Comparison of ENCODE assay signal across 21 cellular contexts in genomic region chr1:88697503-88697902, GRCh38. TPM values are rescaled to one million over a fixed set of nuclear protein-coding genes. Genes with fewer than 3 reads are reported as not detected.
DNase-seq lines count a peak whose midpoint lies in the region; ATAC-seq lines count a peak whose summit lies in the region.
"Had no signal": no experiment of that assay in that cellular context is flagged by ENCODE, and none has a peak within 500 bp of the region (broad histone marks: within the 10 kb centered on the region; RNA-seq: fewer than 3 reads in every experiment).

No MANE protein-coding gene starts in this region.

- DNase-seq in NCI-H82 (lab: John Stamatoyannopoulos, UW) (peak; percentile 70), NCI-H82 treated with DMSO at 0.1 percent for 48 hours (lab: John Stamatoyannopoulos, UW; ENCODE audit: unreplicated experiment) (no peak), renal cortical epithelial cell (ENCODE audit: low read depth) (peak; percentile 55), NCI-H524 treated with DMSO at 0.1 percent for 48 hours (lab: John Stamatoyannopoulos, UW) (no peak)
- DNase-seq in activated CD8-positive, alpha-beta memory T cell treated with anti-CD3 and anti-CD28 coated beads, Interleukin-2, amount 10 ng/mL, durations not matched to agents 7 days and 5 days, result no peak
- DNase-seq: activated CD4-positive, CD25-positive, alpha-beta regulatory T cell treated with anti-CD3 and anti-CD28 coated beads, Interleukin-2, amount 50 U/mL, for 72 hours; activated CD8-positive, alpha-beta memory T cell treated with anti-CD3 and anti-CD28 coated beads for 24 hours; activated naive CD8-positive, alpha-beta T cell treated with anti-CD3 and anti-CD28 coated beads, Interleukin-2, amount 50 U/mL, for 24 hours; DMS153; effector memory CD4-positive, alpha-beta T cell; immature natural killer cell; natural killer cell; NCI-H1930; RPMI8226 had no signal

- no peak overlapping the region for H3K9ac ChIP-seq in HUES6 (ENCODE audit: low read length)
- H3K9ac ChIP-seq: BLaER1, KMS-11 had no signal

- peak overlapping the region; percentile 67 for H3K27ac Mint-ChIP-seq in dendritic cell treated with granulocyte-macrophage colony-stimulating factor and Interleukin-4, amounts not matched to agents 40 ng/mL and 50 ng/mL, for 4 days
- H3K27ac Mint-ChIP-seq in activated CD8-positive, alpha-beta memory T cell treated with anti-CD3 and anti-CD28 coated beads, Interleukin-2, amount 10 ng/mL, durations not matched to agents 7 days and 5 days, result no peak overlapping the region
- H3K27ac Mint-ChIP-seq: activated naive CD8-positive, alpha-beta T cell treated with anti-CD3 and anti-CD28 coated beads, Interleukin-2, amount 50 U/mL, for 24 hours had no signal

- peaks cover 14% of the 10 kb centered on the region for H3K4me1 ChIP-seq in HUES6 (ENCODE audit: control insufficient read depth, insufficient read depth, low read length)

- no peaks in the 10 kb centered on the region for H3K27me3 ChIP-seq in HUES6 (ENCODE audit: control insufficient read depth, insufficient read depth, low read length)
- H3K27me3 ChIP-seq: BLaER1 had no signal

- 0 out of 2 replicates have a peak overlapping the region, but pooled peaks have one; percentile 37 for H3K27ac ChIP-seq in HUES6 (ENCODE audit: low read depth, low read length)
- H3K27ac ChIP-seq: 22Rv1, BLaER1, KMS-11, skin epidermis had no signal

- CTCF ChIA-PET in activated CD8-positive, alpha-beta memory T cell treated with anti-CD3 and anti-CD28 coated beads, Interleukin-2, amount 10 ng/mL, durations not matched to agents 7 days and 5 days (lab: Charles Lee), result interaction anchor here (2.1 kb wide), 1 partner anchor 13 kb away, joined by 13 read pairs; the partner anchor contains the start of gene PKN2

- peaks cover 25% of the 10 kb centered on the region for H3K36me3 Mint-ChIP-seq in dendritic cell treated with granulocyte-macrophage colony-stimulating factor and Interleukin-4, amounts not matched to agents 40 ng/mL and 50 ng/mL, for 4 days (ENCODE audit: low read depth)
- peaks cover 30% of the 10 kb centered on the region for H3K36me3 Mint-ChIP-seq in activated CD8-positive, alpha-beta memory T cell treated with anti-CD3 and anti-CD28 coated beads, Interleukin-2, amount 10 ng/mL, durations not matched to agents 7 days and 5 days
- H3K36me3 Mint-ChIP-seq: natural killer cell had no signal

- no peaks in the 10 kb centered on the region for H3K9me3 ChIP-seq in HUES6 (ENCODE audit: control insufficient read depth, insufficient read depth, low read depth, low read length)

- peaks cover 12% of the 10 kb centered on the region; the same call in 1 of the 2 replicates for H3K36me3 ChIP-seq in HUES6 (ENCODE audit: control insufficient read depth, insufficient read depth, low read length)

- H3K9me3 Mint-ChIP-seq in dendritic cell treated with granulocyte-macrophage colony-stimulating factor and Interleukin-4, amounts not matched to agents 40 ng/mL and 50 ng/mL, for 4 days, result no peaks in the 10 kb centered on the region
- H3K9me3 Mint-ChIP-seq in activated CD8-positive, alpha-beta memory T cell treated with anti-CD3 and anti-CD28 coated beads, Interleukin-2, amount 10 ng/mL, durations not matched to agents 7 days and 5 days (ENCODE audit: low read depth), result no peaks in the 10 kb centered on the region
- H3K9me3 Mint-ChIP-seq: activated naive CD8-positive, alpha-beta T cell treated with anti-CD3 and anti-CD28 coated beads, Interleukin-2, amount 50 U/mL, for 24 hours; immature natural killer cell; natural killer cell had no signal

- H3K4me3 ChIP-seq in HUES6 (ENCODE audit: low read depth, low read length), result no peak overlapping the region
- H3K4me3 ChIP-seq: BLaER1, skin epidermis had no signal

- H3K4me1 Mint-ChIP-seq in dendritic cell treated with granulocyte-macrophage colony-stimulating factor and Interleukin-4, amounts not matched to agents 40 ng/mL and 50 ng/mL, for 4 days (ENCODE audit: low read depth), result peaks cover 53% of the 10 kb centered on the region
- H3K4me1 Mint-ChIP-seq in activated CD8-positive, alpha-beta memory T cell treated with anti-CD3 and anti-CD28 coated beads, Interleukin-2, amount 10 ng/mL, durations not matched to agents 7 days and 5 days, result peaks cover 6% of the 10 kb centered on the region

- no peaks in the 10 kb centered on the region for H3K27me3 Mint-ChIP-seq in dendritic cell treated with granulocyte-macrophage colony-stimulating factor and Interleukin-4, amounts not matched to agents 40 ng/mL and 50 ng/mL, for 4 days
- H3K27me3 Mint-ChIP-seq in activated CD8-positive, alpha-beta memory T cell treated with anti-CD3 and anti-CD28 coated beads, Interleukin-2, amount 10 ng/mL, durations not matched to agents 7 days and 5 days, result no peaks in the 10 kb centered on the region
- H3K27me3 Mint-ChIP-seq: activated naive CD8-positive, alpha-beta T cell treated with anti-CD3 and anti-CD28 coated beads, Interleukin-2, amount 50 U/mL, for 24 hours had no signal

- H3K4me3 Mint-ChIP-seq in dendritic cell treated with granulocyte-macrophage colony-stimulating factor and Interleukin-4, amounts not matched to agents 40 ng/mL and 50 ng/mL, for 4 days, result no peak overlapping the region
- H3K4me3 Mint-ChIP-seq in activated CD8-positive, alpha-beta memory T cell treated with anti-CD3 and anti-CD28 coated beads, Interleukin-2, amount 10 ng/mL, durations not matched to agents 7 days and 5 days, result no peak overlapping the region
- H3K4me3 Mint-ChIP-seq: activated naive CD8-positive, alpha-beta T cell treated with anti-CD3 and anti-CD28 coated beads, Interleukin-2, amount 50 U/mL, for 24 hours; immature natural killer cell; natural killer cell had no signal

- intact Hi-C loops in dendritic cell treated with granulocyte-macrophage colony-stimulating factor and Interleukin-4, amounts not matched to agents 40 ng/mL and 50 ng/mL, for 4 days (cut with micrococcal nuclease), result no loop called here

- no peak for ATAC-seq in activated CD8-positive, alpha-beta memory T cell treated with anti-CD3 and anti-CD28 coated beads, Interleukin-2, amount 10 ng/mL, durations not matched to agents 7 days and 5 days
- ATAC-seq in HG03460 (IDR thresholded peaks at IDR 0.05; ENCODE audit: unreplicated experiment), result no peak
- ATAC-seq: activated naive CD8-positive, alpha-beta T cell treated with anti-CD3 and anti-CD28 coated beads, Interleukin-2, amount 50 U/mL, for 24 hours; natural killer cell had no signal

RNA-seq across cellular contexts. Expression of gene PKN2, which starts 13.4 kb away (rescaled TPM):
- 25.4 and 59.0 TPM in 2 replicates for total RNA-seq in renal cortical epithelial cell
- 10 to 100 TPM; 20.0 to 25.8 TPM for total RNA-seq in activated CD8-positive, alpha-beta memory T cell treated with anti-CD3 and anti-CD28 coated beads, Interleukin-2, amount 10 ng/mL, durations not matched to agents 7 days and 5 days

Comparison
In these comparisons a context has a peak if more than half of its experiments do, and no peak if none do; other contexts are left out.
1. DNase-seq: peak in NCI-H82 (single experiment) and renal cortical epithelial cell (single experiment); none in NCI-H82 treated with DMSO at 0.1 percent for 48 hours (single experiment), activated CD8-positive, alpha-beta memory T cell treated with anti-CD3 and anti-CD28 coated beads, Interleukin-2, amount 10 ng/mL, durations not matched to agents 7 days and 5 days (single experiment) and NCI-H524 treated with DMSO at 0.1 percent for 48 hours (single experiment).